Comparison of ENCODE assay signal across 1 cellular context in the genomic region with DNA sequence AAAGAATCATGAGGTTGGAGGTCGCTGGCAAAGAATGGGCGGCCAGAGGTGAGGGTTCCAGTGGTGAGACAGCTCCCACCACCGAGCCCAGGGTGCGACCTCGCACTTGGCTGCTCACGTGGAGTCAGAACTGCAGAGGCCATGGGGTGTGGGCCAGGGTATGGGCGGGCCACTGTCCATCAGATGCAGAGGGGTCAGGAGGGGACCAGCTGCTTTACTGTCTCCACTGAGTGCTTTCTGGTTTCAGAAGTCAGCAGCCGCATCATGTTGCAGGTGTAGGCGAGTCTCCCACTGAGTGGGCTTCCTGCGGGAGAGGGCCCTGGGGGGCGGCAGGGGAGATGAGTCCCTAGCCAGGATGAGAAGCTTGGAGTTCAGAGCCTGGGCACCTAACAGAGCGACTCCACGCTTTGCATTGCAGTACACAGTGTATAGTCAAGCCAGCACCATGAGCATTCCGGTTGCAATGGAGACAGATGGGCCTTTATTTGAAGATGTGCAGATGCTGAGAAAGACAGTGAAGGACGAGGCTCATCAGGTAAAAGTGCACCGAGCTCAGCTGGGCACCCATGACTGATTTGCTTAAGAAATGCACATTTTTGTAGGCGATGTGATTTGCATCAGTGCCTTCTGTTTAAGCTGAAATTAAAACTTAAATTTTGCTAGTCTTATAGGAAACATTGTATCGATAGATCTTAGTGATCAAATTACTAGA.
TF ChIP-seq lines count a peak whose summit lies in the region.

No MANE protein-coding gene starts in this region.

TF ChIP-seq in IMR-90, 13 proteins besides CTCF, POLR2A, EP300 and RAD21 (continued from another document):
- TF ChIP-seq, protein P1, sequence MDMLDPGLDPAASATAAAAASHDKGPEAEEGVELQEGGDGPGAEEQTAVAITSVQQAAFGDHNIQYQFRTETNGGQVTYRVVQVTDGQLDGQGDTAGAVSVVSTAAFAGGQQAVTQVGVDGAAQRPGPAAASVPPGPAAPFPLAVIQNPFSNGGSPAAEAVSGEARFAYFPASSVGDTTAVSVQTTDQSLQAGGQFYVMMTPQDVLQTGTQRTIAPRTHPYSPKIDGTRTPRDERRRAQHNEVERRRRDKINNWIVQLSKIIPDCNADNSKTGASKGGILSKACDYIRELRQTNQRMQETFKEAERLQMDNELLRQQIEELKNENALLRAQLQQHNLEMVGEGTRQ (IDR thresholded peaks at IDR 0.05; ENCODE audit: low read depth, low read length) = no peak
- TF ChIP-seq CHD1 (IDR thresholded peaks at IDR 0.05; ENCODE audit: low read depth, low read length) = no peak
- TF ChIP-seq FOS (IDR thresholded peaks at IDR 0.05; ENCODE audit: low read depth, low read length) = no peak
- no peak for TF ChIP-seq MAFK (IDR thresholded peaks at IDR 0.05; ENCODE audit: low read depth, low read length)
- TF ChIP-seq CEBPB (IDR thresholded peaks at IDR 0.05; ENCODE audit: low read depth, low read length) = no peak
- TF ChIP-seq BHLHE40 (IDR thresholded peaks at IDR 0.05; ENCODE audit: low read depth, low read length) = no peak
- no peak for TF ChIP-seq NFE2L2 (IDR thresholded peaks at IDR 0.05; ENCODE audit: low read depth, low read length)
- no peak for TF ChIP-seq RFX5 (IDR thresholded peaks at IDR 0.05; ENCODE audit: low read depth, low read length)
- no peak for TF ChIP-seq MAZ (IDR thresholded peaks at IDR 0.05; ENCODE audit: borderline replicate concordance, low read depth, low read length)
- TF ChIP-seq RCOR1 (IDR thresholded peaks at IDR 0.05; ENCODE audit: insufficient replicate concordance, low read length) = no peak
- TF ChIP-seq, protein P2, sequence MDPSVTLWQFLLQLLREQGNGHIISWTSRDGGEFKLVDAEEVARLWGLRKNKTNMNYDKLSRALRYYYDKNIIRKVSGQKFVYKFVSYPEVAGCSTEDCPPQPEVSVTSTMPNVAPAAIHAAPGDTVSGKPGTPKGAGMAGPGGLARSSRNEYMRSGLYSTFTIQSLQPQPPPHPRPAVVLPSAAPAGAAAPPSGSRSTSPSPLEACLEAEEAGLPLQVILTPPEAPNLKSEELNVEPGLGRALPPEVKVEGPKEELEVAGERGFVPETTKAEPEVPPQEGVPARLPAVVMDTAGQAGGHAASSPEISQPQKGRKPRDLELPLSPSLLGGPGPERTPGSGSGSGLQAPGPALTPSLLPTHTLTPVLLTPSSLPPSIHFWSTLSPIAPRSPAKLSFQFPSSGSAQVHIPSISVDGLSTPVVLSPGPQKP (IDR thresholded peaks at IDR 0.05; ENCODE audit: borderline replicate concordance, low read depth, low read length) = no peak
- TF ChIP-seq MXI1 (IDR thresholded peaks at IDR 0.05; ENCODE audit: borderline replicate concordance, low read depth, low read length) = no peak
